21 cellular contexts compared by ENCODE assay signal in the genomic region with DNA sequence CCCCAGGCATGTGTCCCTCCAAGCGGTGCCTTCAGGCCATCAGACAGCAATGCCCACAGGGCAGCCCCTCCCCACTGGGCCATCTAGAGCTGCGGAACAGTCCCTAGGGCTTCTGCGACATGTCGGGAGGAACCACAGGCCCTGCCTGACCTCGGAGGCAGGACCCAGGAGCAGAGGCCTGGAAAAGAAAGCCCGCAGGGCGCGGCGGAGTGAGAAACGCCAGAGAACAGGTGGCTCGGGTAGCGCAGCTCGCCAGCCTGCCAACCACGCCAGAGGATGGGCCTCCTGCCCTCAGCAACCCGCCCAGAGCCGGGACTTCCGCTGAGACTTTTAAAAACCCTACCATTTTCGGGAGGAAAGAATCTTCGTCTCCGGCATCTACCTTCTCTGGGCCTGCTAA. TPM values are rescaled to one million over a fixed set of nuclear protein-coding genes. Genes with fewer than 3 reads are reported as not detected.
"Had no signal": no experiment of that assay in that cellular context is flagged by ENCODE, and none has a peak within 500 bp of the region (broad histone marks: within the 10 kb centered on the region; RNA-seq: fewer than 3 reads in every experiment).

No MANE protein-coding gene starts in this region.

- H3K27ac Mint-ChIP-seq: activated naive CD4-positive, alpha-beta T cell treated with anti-CD3 and anti-CD28 coated beads, Interleukin-2, amount 50 U/mL, for 24 hours; activated T-cell treated with anti-CD3 and anti-CD28 coated beads, Interleukin-2, amount 50 U/mL, for 24 hours; endodermal cell; stimulated activated naive CD8-positive, alpha-beta T cell treated with anti-CD3 and anti-CD28 coated beads, Interleukin-15, Interleukin-2, amounts not matched to agents 100 ng/mL and 50 ng/mL, for 24 hours; WTC11 had no signal

- H3K4me2 ChIP-seq: hepatocyte had no signal

- H3K9me3 ChIP-seq: neutrophil had no signal

- H3K4me3 ChIP-seq: body of pancreas, hepatocyte had no signal

- DNase-seq: activated effector memory CD4-positive, alpha-beta T cell treated with Interleukin-2 at 50 U/mL for 16 hours; activated T-cell treated with anti-CD3 and anti-CD28 coated beads, Interleukin-2, amount 50 U/mL, for 24 hours; body of pancreas; dermis blood vessel endothelial cell; endodermal cell; erythroblast; left ventricle myocardium superior; stimulated activated CD4-positive, alpha-beta T cell treated with anti-CD3 and anti-CD28 coated beads, Interleukin-12 subunit alpha, Interleukin-12 subunit beta, amount 100 ng/mL, for 4 hours; stimulated activated CD4-positive, alpha-beta T cell treated with anti-CD3 and anti-CD28 coated beads, Interleukin-2, amount 100 ng/mL, for 48 hours; T-helper 1 cell had no signal

- H3K27me3 ChIP-seq: body of pancreas, hepatocyte had no signal

- H2AFZ ChIP-seq: hepatocyte had no signal

- H3K27ac ChIP-seq: body of pancreas, hepatocyte, neutrophil had no signal

- ATAC-seq: right cardiac atrium, WTC11 had no signal

- H3K4me3 Mint-ChIP-seq: activated naive CD4-positive, alpha-beta T cell treated with anti-CD3 and anti-CD28 coated beads, Interleukin-2, amount 50 U/mL, for 24 hours; activated T-cell treated with anti-CD3 and anti-CD28 coated beads, Interleukin-2, amount 50 U/mL, for 24 hours; endodermal cell; stimulated activated naive CD8-positive, alpha-beta T cell treated with anti-CD3 and anti-CD28 coated beads, Interleukin-15, Interleukin-2, amounts not matched to agents 100 ng/mL and 50 ng/mL, for 24 hours; WTC11 had no signal

- H3K4me1 ChIP-seq: body of pancreas had no signal

- H3K4me1 Mint-ChIP-seq: activated naive CD4-positive, alpha-beta T cell treated with anti-CD3 and anti-CD28 coated beads, Interleukin-2, amount 50 U/mL, for 24 hours; endodermal cell had no signal

- H3K36me3 ChIP-seq: neutrophil had no signal

RNA-seq across cellular contexts. Expression of a gene that starts 0.7 kb away (rescaled TPM):
- total RNA-seq: body of pancreas, dermis blood vessel endothelial cell, endodermal cell, hepatocyte, kidney epithelial cell, left ventricle myocardium superior, mesenteric fat pad, posterior vena cava, right cardiac atrium, temporal lobe, ureter, WTC11 had no signal
- polyA plus RNA-seq: hepatocyte, right cardiac atrium had no signal

RNA-seq across cellular contexts. Expression of a gene that starts 7.0 kb away (rescaled TPM):
- total RNA-seq: body of pancreas, dermis blood vessel endothelial cell, kidney epithelial cell, posterior vena cava, temporal lobe, ureter had no signal

RNA-seq across cellular contexts. Expression of a gene that starts 9.0 kb away (rescaled TPM):
- total RNA-seq: body of pancreas, endodermal cell, hepatocyte, kidney epithelial cell, temporal lobe, WTC11 had no signal
- polyA plus RNA-seq: hepatocyte had no signal

RNA-seq across cellular contexts. Expression of a gene that starts 14.6 kb away (rescaled TPM):
- total RNA-seq: dermis blood vessel endothelial cell, hepatocyte, kidney epithelial cell, temporal lobe had no signal
- polyA plus RNA-seq: hepatocyte had no signal
